ENCODE assay signal across 8 cellular contexts in genomic region chr21:43658769-43659135, GRCh38. TPM values are rescaled to one million over a fixed set of nuclear protein-coding genes. Genes with fewer than 3 reads are reported as not detected.
DNase-seq lines count a peak whose midpoint lies in the region; ATAC-seq and TF ChIP-seq lines count a peak whose summit lies in the region.

No MANE protein-coding gene starts in this region.

- TF ChIP-seq CTCF in DND-41 (IDR thresholded peaks at IDR 0.05; ENCODE audit: borderline replicate concordance, extremely low read depth, low read length, poor library complexity, severe bottlenecking) (no peak), esophagus muscularis mucosa (IDR thresholded peaks at IDR 0.05) (no peak), parathyroid adenoma (IDR thresholded peaks at IDR 0.05) (no peak)

- WGBS in esophagus muscularis mucosa = 79% methylated on average over 17 of the region's 23 CpGs

- peak overlapping the region in 1 of 2 experiments; percentile 94; a peak in 3 of 4 replicates for H3K4me3 ChIP-seq in DND-41 (ENCODE audit: low read depth in 1 of 2, low read length in 2 of 2)
- peak overlapping the region; percentile 89 for H3K4me3 ChIP-seq in SJCRH30
- peak overlapping the region; percentile 93 to 98 (median 95) for H3K4me3 ChIP-seq in esophagus muscularis mucosa
- peak overlapping the region; percentile 69 for H3K4me3 ChIP-seq in parathyroid adenoma (ENCODE audit: low read depth, low read length)

- H3K27me3 ChIP-seq in DND-41 (ENCODE audit: insufficient read depth, low read length, poor library complexity) (no peaks in the 10 kb centered on the region), SJCRH30 (no peaks in the 10 kb centered on the region), esophagus muscularis mucosa (no peaks in the 10 kb centered on the region), parathyroid adenoma (ENCODE audit: control insufficient read depth, insufficient read depth, low read length) (no peaks in the 10 kb centered on the region)

- DNase-seq in DND-41 = no peak
- DNase-seq in SJCRH30 = no peak
- DNase-seq in esophagus muscularis mucosa (ENCODE audit: extremely low spot score) = no peak
- DNase-seq in NCI-H774 (lab: John Stamatoyannopoulos, UW) = no peak
- DNase-seq in T1000 (lab: John Stamatoyannopoulos, UW) = no peak

- H3K9me3 ChIP-seq in DND-41 (ENCODE audit: insufficient read depth, low read length, severe bottlenecking) (no peaks in the 10 kb centered on the region), SJCRH30 (replicated peaks) (no peaks in the 10 kb centered on the region), esophagus muscularis mucosa (no peaks in the 10 kb centered on the region), parathyroid adenoma (ENCODE audit: control insufficient read depth, low read length) (no peaks in the 10 kb centered on the region)

- no peak for TF ChIP-seq POLR2A in esophagus muscularis mucosa (IDR thresholded peaks at IDR 0.05; ENCODE audit: low read depth)

- H3K4me1 ChIP-seq in DND-41 (ENCODE audit: insufficient read depth, low read length) (peaks cover 36% of the 10 kb centered on the region), SJCRH30 (no peaks in the 10 kb centered on the region), esophagus muscularis mucosa (peaks cover 19 to 39% (median 33%) of the 10 kb centered on the region in 4 donors), parathyroid adenoma (peaks cover 5% of the 10 kb centered on the region)

- H2AFZ ChIP-seq in DND-41 (ENCODE audit: low read depth, low read length) (peak overlapping the region; percentile 90), parathyroid adenoma (peak overlapping the region; percentile 84)

- H3K36me3 ChIP-seq in DND-41 (ENCODE audit: insufficient read depth, low read length) = peaks cover 27% of the 10 kb centered on the region
- H3K36me3 ChIP-seq in SJCRH30 = peaks cover 29% of the 10 kb centered on the region
- peaks cover 3 to 18% (median 12%) of the 10 kb centered on the region in 4 donors for H3K36me3 ChIP-seq in esophagus muscularis mucosa
- H3K36me3 ChIP-seq in parathyroid adenoma (ENCODE audit: control insufficient read depth, insufficient read depth, low read length) = no peaks in the 10 kb centered on the region

- H3K79me2 ChIP-seq in DND-41 (ENCODE audit: insufficient read depth, low read length) = peaks cover 48% of the 10 kb centered on the region
- no peaks in the 10 kb centered on the region for H3K79me2 ChIP-seq in parathyroid adenoma

- H3K27ac ChIP-seq in DND-41 (ENCODE audit: low read length) (peak overlapping the region; percentile 82), SJCRH30 (peak overlapping the region; percentile 69), esophagus muscularis mucosa (replicated peaks in 1 of 4) (peak overlapping the region; percentile 85 to 95 (median 92)), parathyroid adenoma (peak overlapping the region; percentile 62)

- peaks cover 22% of the 10 kb centered on the region; the same call in 1 of the 2 replicates for H4K20me1 ChIP-seq in DND-41 (ENCODE audit: insufficient read depth, low read length)

- ATAC-seq in DND-41 (ENCODE audit: insufficient read depth, low read depth) (no peak), HG03460 (IDR thresholded peaks at IDR 0.05; ENCODE audit: unreplicated experiment) (no peak), GM18909 (IDR thresholded peaks at IDR 0.05; ENCODE audit: poor library complexity, unreplicated experiment) (no peak)

- intact Hi-C loops in esophagus muscularis mucosa (cut with DNase I) = no loop called here

- H3K4me2 ChIP-seq in DND-41 (ENCODE audit: insufficient read depth, low read length) (peak overlapping the region; percentile 79), parathyroid adenoma (ENCODE audit: low read length) (peak overlapping the region; percentile 64)

- H3K9ac ChIP-seq in DND-41 (ENCODE audit: low read depth, low read length) (peak overlapping the region; percentile 91), parathyroid adenoma (no peak overlapping the region)

- no peak for TF ChIP-seq EP300 in esophagus muscularis mucosa (IDR thresholded peaks at IDR 0.05)

RNA-seq across cellular contexts. Expression of gene HSF2BP, which starts 0.5 kb away (rescaled TPM):
- 2.0 and 2.1 TPM in 2 replicates for total RNA-seq in SJCRH30 (2014; rRNA removed; shearing (Covaris generic))
- 1 to 10 TPM in 1 of 4 donors, under 1 TPM in 2, not detected in 1; 0.63 to 1.2 (median 0.66) TPM for total RNA-seq in esophagus muscularis mucosa

RNA-seq across cellular contexts. Expression of gene RRP1B, which starts 0.6 kb away (rescaled TPM):
- 80.8 and 82.8 TPM in 2 replicates for total RNA-seq in SJCRH30 (2014; rRNA removed; shearing (Covaris generic))
- total RNA-seq in esophagus muscularis mucosa = 10 to 100 TPM; 17.4 to 22.0 (median 20.8) TPM
